In genomic region chr4:170007113-170007512, GRCh38 we compare ENCODE assay signal across 1 cellular context.
TF ChIP-seq lines count a peak whose summit lies in the region.

No MANE protein-coding gene starts in this region.

TF ChIP-seq in K562, 482 proteins besides CTCF, POLR2A, EP300 and RAD21 (continued from another document and continues in another):
- TF ChIP-seq MGA (IDR thresholded peaks at IDR 0.05) (peak; percentile 50; the same call in 1 of the 2 replicates), MYNN (IDR thresholded peaks at IDR 0.05) (peak; percentile 79; the same call in 1 of the 2 replicates), MYNN (CRISPR knock-in tag; IDR thresholded peaks at IDR 0.05) (no peak), SOX6 (IDR thresholded peaks at IDR 0.05) (peak; percentile 95), SRSF7 (optimal IDR thresholded peaks at IDR 0.05; ENCODE audit: low read depth, low read length) (no peak), RCOR1 (IDR thresholded peaks at IDR 0.05; ENCODE audit: borderline replicate concordance in 1 of 2, low read depth in 2 of 2, low read length in 2 of 2) (peak; percentile 34 to 98; a peak in 3 of 4 replicates), BCOR (IDR thresholded peaks at IDR 0.05) (peak; percentile 94), NR2C2 (CRISPR knock-in tag; IDR thresholded peaks at IDR 0.05) (no peak), NR2C2 (tag; IDR thresholded peaks at IDR 0.05) (peak; percentile 37; the same call in 1 of the 2 replicates), CREB1 (IDR thresholded peaks at IDR 0.05) (peak; percentile 49; the same call in 1 of the 2 replicates), CREB1 (CRISPR knock-in tag; IDR thresholded peaks at IDR 0.05) (no peak), GTF2E2 (tag; IDR thresholded peaks at IDR 0.05) (no peak), TOE1 (IDR thresholded peaks at IDR 0.05; ENCODE audit: borderline replicate concordance) (no peak; the same call in 1 of the 2 replicates), TOE1 (CRISPR knock-in tag; IDR thresholded peaks at IDR 0.05; ENCODE audit: borderline replicate concordance, low read depth) (no peak), E2F5 (CRISPR knock-in tag; IDR thresholded peaks at IDR 0.05) (no peak), CLOCK (CRISPR knock-in tag; IDR thresholded peaks at IDR 0.05; ENCODE audit: borderline replicate concordance) (no peak), XRCC3 (IDR thresholded peaks at IDR 0.05) (no peak), RBM17 (IDR thresholded peaks at IDR 0.05; ENCODE audit: borderline replicate concordance, low read depth, low read length) (no peak), ZZZ3 (IDR thresholded peaks at IDR 0.05) (no peak), SP1 (CRISPR knock-in tag; IDR thresholded peaks at IDR 0.05) (no peak), SNAPC5 (CRISPR knock-in tag; IDR thresholded peaks at IDR 0.05) (no peak), ZNF764 (CRISPR knock-in tag; IDR thresholded peaks at IDR 0.05; ENCODE audit: low read depth) (no peak), CAMTA2 (CRISPR knock-in tag; conservative IDR thresholded peaks at IDR 0.05) (no peak), ZNF589 (CRISPR knock-in tag; IDR thresholded peaks at IDR 0.05; ENCODE audit: low read depth) (peak; percentile 91; the same call in 1 of the 2 replicates), ZNF740 (CRISPR knock-in tag; IDR thresholded peaks at IDR 0.05) (no peak), ZNF740 (tag; IDR thresholded peaks at IDR 0.05) (no peak), GATAD2A (IDR thresholded peaks at IDR 0.05) (no peak), CBFB (CRISPR knock-in tag; IDR thresholded peaks at IDR 0.05) (peak; percentile 98), KLF13 (tag; IDR thresholded peaks at IDR 0.05; ENCODE audit: borderline replicate concordance, low read depth) (no peak), KAT2B (IDR thresholded peaks at IDR 0.05; ENCODE audit: low read depth, low read length) (no peak), BRF2 (IDR thresholded peaks at IDR 0.05; ENCODE audit: borderline replicate concordance, insufficient read depth, insufficient read length) (no peak), SFPQ (IDR thresholded peaks at IDR 0.05; ENCODE audit: low read depth, low read length) (no peak), NFE2 (IDR thresholded peaks at IDR 0.05; ENCODE audit: low read depth) (peak; percentile 100), HDGF (IDR thresholded peaks at IDR 0.05) (no peak), MECOM (CRISPR knock-in tag; IDR thresholded peaks at IDR 0.05) (no peak), C11orf30 (IDR thresholded peaks at IDR 0.05; ENCODE audit: low read depth) (peak; percentile 87), GTF2B (IDR thresholded peaks at IDR 0.05; ENCODE audit: extremely low read depth, insufficient read length) (no peak), MEF2A (IDR thresholded peaks at IDR 0.05; ENCODE audit: control insufficient read depth, low read depth, low read length) (no peak), NFYB (IDR thresholded peaks at IDR 0.05; ENCODE audit: extremely low read depth, insufficient read length) (no peak), ZNF134 (CRISPR knock-in tag; conservative IDR thresholded peaks at IDR 0.05) (no peak), EGR1 (conservative IDR thresholded peaks at IDR 0.05) (no peak), PHB2 (IDR thresholded peaks at IDR 0.05; ENCODE audit: low read depth) (peak; percentile 75; the same call in 1 of the 2 replicates), CC2D1A (IDR thresholded peaks at IDR 0.05) (peak; percentile 84), SMC3 (conservative IDR thresholded peaks at IDR 0.05; ENCODE audit: insufficient read depth, low read depth, low read length) (no peak), NR3C1 (CRISPR knock-in tag; IDR thresholded peaks at IDR 0.05) (no peak), SREBF2 (CRISPR knock-in tag; IDR thresholded peaks at IDR 0.05) (no peak), PHF20 (IDR thresholded peaks at IDR 0.05; ENCODE audit: partially characterized antibody) (no peak)
